ENCODE assay signal across 3 cellular contexts in the genomic region with DNA sequence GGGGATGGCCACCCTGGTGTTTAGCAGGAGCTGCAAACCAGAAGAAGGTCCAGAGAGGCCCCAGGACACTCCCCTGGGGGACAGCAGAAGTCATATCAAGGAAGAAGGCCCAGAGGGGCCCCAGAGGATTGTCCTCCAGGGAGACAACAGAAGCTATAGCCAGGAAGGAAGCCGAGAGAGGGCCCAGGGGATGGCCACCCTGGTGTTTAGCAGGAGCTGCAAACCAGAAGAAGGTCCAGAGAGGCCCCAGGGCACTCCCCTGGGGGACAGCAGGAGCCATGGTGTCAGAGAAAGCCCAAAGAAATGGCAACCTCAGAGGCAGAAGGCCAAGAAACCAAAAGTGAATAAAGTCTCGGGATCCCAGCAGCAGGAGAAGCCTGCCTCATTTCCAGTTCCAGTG. TPM values are rescaled to one million over a fixed set of nuclear protein-coding genes. Genes with fewer than 3 reads are reported as not detected.
"Had no signal": no experiment of that assay in that cellular context is flagged by ENCODE, and none has a peak within 500 bp of the region (broad histone marks: within the 10 kb centered on the region; RNA-seq: fewer than 3 reads in every experiment).

No MANE protein-coding gene starts in this region.

RNA-seq across cellular contexts. Expression of a gene that starts 2.1 kb away (rescaled TPM):
- total RNA-seq: M059J, MCF 10A, NCI-H460 had no signal

RNA-seq across cellular contexts. Expression of a gene that starts 11.8 kb away (rescaled TPM):
- total RNA-seq: M059J, MCF 10A, NCI-H460 had no signal
